ENCODE assay signal across 10 cellular contexts in genomic region chr20:8082025-8082424, GRCh38. TPM values are rescaled to one million over a fixed set of nuclear protein-coding genes. Genes with fewer than 3 reads are reported as not detected.
A peak's percentile ranks its signal among the peaks of the same experiment; 100 is the strongest.
DNase-seq lines count a peak whose midpoint lies in the region; ATAC-seq and TF ChIP-seq lines count a peak whose summit lies in the region.
"Had no signal": no experiment of that assay in that cellular context is flagged by ENCODE, and none has a peak within 500 bp of the region (broad histone marks: within the 10 kb centered on the region; RNA-seq: fewer than 3 reads in every experiment).

No MANE protein-coding gene starts in this region.

- no peaks in the 10 kb centered on the region for H3F3A ChIP-seq in MM.1S (ENCODE audit: insufficient read depth, low read length)

- H2AFZ ChIP-seq in MM.1S (ENCODE audit: low read length) = no peak overlapping the region

- H3K36me3 Mint-ChIP-seq in endodermal cell (ENCODE audit: low read depth) (no peaks in the 10 kb centered on the region), progenitor cell of endocrine pancreas (ENCODE audit: insufficient read depth) (no peaks in the 10 kb centered on the region)

- H3K9ac ChIP-seq in MM.1S (ENCODE audit: low read length) (no peak overlapping the region), endodermal cell (ENCODE audit: extremely low read depth, low read length, poor library complexity, severe bottlenecking) (no peak overlapping the region)

- DNase-seq in GM06990 (ENCODE audit: extremely low read depth, insufficient read length) (no peak), MM.1S (no peak), endodermal cell (peak; percentile 66), progenitor cell of endocrine pancreas (ENCODE audit: low spot score, unreplicated experiment) (no peak)
- DNase-seq: stimulated activated CD4-positive, alpha-beta T cell treated with anti-CD3 and anti-CD28 coated beads, Interleukin-15, amount 100 ng/mL, for 24 hours had no signal

- H3K27me3 Mint-ChIP-seq in endodermal cell (ENCODE audit: insufficient read depth) (peaks cover 2% of the 10 kb centered on the region), progenitor cell of endocrine pancreas (no peaks in the 10 kb centered on the region)

- ATAC-seq in GM21390 (IDR thresholded peaks at IDR 0.05; ENCODE audit: unreplicated experiment) = no peak
- ATAC-seq in GM18858 (IDR thresholded peaks at IDR 0.05; ENCODE audit: unreplicated experiment) = no peak
- ATAC-seq in GM21529 (IDR thresholded peaks at IDR 0.05; ENCODE audit: unreplicated experiment) = no peak

- no peaks in the 10 kb centered on the region for H3K4me1 ChIP-seq in MM.1S (ENCODE audit: low read length)
- H3K4me1 ChIP-seq in endodermal cell (ENCODE audit: control insufficient read depth, insufficient read depth, low read length) = no peaks in the 10 kb centered on the region

- H3K9me3 Mint-ChIP-seq in endodermal cell (no peaks in the 10 kb centered on the region), progenitor cell of endocrine pancreas (ENCODE audit: low read depth) (no peaks in the 10 kb centered on the region)
- H3K9me3 Mint-ChIP-seq: activated T-helper 2 cell treated with anti-CD3 and anti-CD28 coated beads, Interferon-gamma antibody, Interleukin-2, Interleukin-4, amounts not matched to agents 10 μg/mL and 5 μg/mL and 100 μg/mL, durations not matched to agents 14 hours and 24 hours and 36 hours; T-helper 2 cell treated with Interferon-gamma antibody and Interleukin-4, amounts not matched to agents 5 μg/mL and 100 μg/mL, for 36 hours had no signal

- no peaks in the 10 kb centered on the region for H3K79me2 ChIP-seq in MM.1S (ENCODE audit: low read length)

- peaks cover 7% of the 10 kb centered on the region for H3K4me1 Mint-ChIP-seq in endodermal cell
- peaks cover 2% of the 10 kb centered on the region for H3K4me1 Mint-ChIP-seq in progenitor cell of endocrine pancreas (ENCODE audit: low read depth)

- H3K27ac Mint-ChIP-seq in endodermal cell (no peak overlapping the region), progenitor cell of endocrine pancreas (no peak overlapping the region)
- H3K27ac Mint-ChIP-seq: activated T-helper 2 cell treated with anti-CD3 and anti-CD28 coated beads, Interferon-gamma antibody, Interleukin-2, Interleukin-4, amounts not matched to agents 10 μg/mL and 5 μg/mL and 100 μg/mL, durations not matched to agents 14 hours and 24 hours and 36 hours; T-helper 2 cell treated with Interferon-gamma antibody and Interleukin-4, amounts not matched to agents 5 μg/mL and 100 μg/mL, for 36 hours had no signal

- H4K20me1 ChIP-seq in MM.1S (ENCODE audit: insufficient read depth, low read length) = no peaks in the 10 kb centered on the region

- H3K9me3 ChIP-seq in MM.1S (replicated peaks; ENCODE audit: insufficient read depth, low read length) (no peaks in the 10 kb centered on the region), endodermal cell (ENCODE audit: control insufficient read depth, low read length) (no peaks in the 10 kb centered on the region)

- no peak overlapping the region for H3K4me3 ChIP-seq in GM06990 (replicated peaks; ENCODE audit: low read depth, low read length)
- no peak overlapping the region for H3K4me3 ChIP-seq in MM.1S (ENCODE audit: low read length)
- H3K4me3 ChIP-seq in endodermal cell (ENCODE audit: low read length) = no peak overlapping the region

- H3K4me3 Mint-ChIP-seq in endodermal cell = no peak overlapping the region
- H3K4me3 Mint-ChIP-seq in progenitor cell of endocrine pancreas (ENCODE audit: low read depth) = no peak overlapping the region
- H3K4me3 Mint-ChIP-seq: T-helper 2 cell treated with Interferon-gamma antibody and Interleukin-4, amounts not matched to agents 5 μg/mL and 100 μg/mL, for 36 hours had no signal

- no peak overlapping the region for H3K4me2 ChIP-seq in MM.1S (ENCODE audit: low read depth, low read length)

- H3K36me3 ChIP-seq in GM06990 (ENCODE audit: control insufficient read depth, insufficient read depth, low read length) (no peaks in the 10 kb centered on the region), MM.1S (replicated peaks; ENCODE audit: insufficient read depth, low read length) (no peaks in the 10 kb centered on the region), endodermal cell (ENCODE audit: control insufficient read depth, insufficient read depth, low read length) (no peaks in the 10 kb centered on the region)

- H3K9me2 ChIP-seq in MM.1S (replicated peaks; ENCODE audit: insufficient read depth, low read length) = no peaks in the 10 kb centered on the region

- peak; percentile 34 for TF ChIP-seq CTCF in GM06990 (IDR thresholded peaks at IDR 0.05; ENCODE audit: insufficient read depth, low read length, poor library complexity, severe bottlenecking)
- peak; percentile 26 for TF ChIP-seq CTCF in MM.1S (IDR thresholded peaks at IDR 0.05; ENCODE audit: low read length)
- TF ChIP-seq CTCF in endodermal cell (conservative IDR thresholded peaks at IDR 0.05) = peak; percentile 77
- TF ChIP-seq CTCF in progenitor cell of endocrine pancreas (IDR thresholded peaks at IDR 0.05; ENCODE audit: unreplicated experiment) = peak; percentile 47

- H3K27ac ChIP-seq in MM.1S (ENCODE audit: low read length) = no peak overlapping the region
- H3K27ac ChIP-seq in endodermal cell (ENCODE audit: low read depth, low read length) = no peak overlapping the region

- no peaks in the 10 kb centered on the region for H3K27me3 ChIP-seq in GM06990 (replicated peaks; ENCODE audit: control insufficient read depth, insufficient read depth, low read length)
- H3K27me3 ChIP-seq in MM.1S (replicated peaks; ENCODE audit: insufficient read depth, low read length) = no peaks in the 10 kb centered on the region
- H3K27me3 ChIP-seq in endodermal cell (ENCODE audit: control insufficient read depth, insufficient read depth, low read length, poor library complexity, severe bottlenecking) = no peaks in the 10 kb centered on the region

RNA-seq across cellular contexts. Expression of gene PLCB1, which starts 50.0 kb away (rescaled TPM):
- total RNA-seq in endodermal cell (10 to 100 TPM; 15.3 to 16.5 TPM), progenitor cell of endocrine pancreas (16.2 and 18.0 TPM in 2 replicates)
- polyA plus RNA-seq in endodermal cell (2013, experiment 1 of 2) = 13.1 TPM
- 12.5 TPM for polyA plus RNA-seq in endodermal cell (2013, experiment 2 of 2)

Comparison
In these comparisons a context has a peak if more than half of its experiments do, and no peak if none do; other contexts are left out.
1. CTCF ChIP-seq: peak in every context shown above with its lines; median percentile 77 in endodermal cell; 47 in progenitor cell of endocrine pancreas; 34 in GM06990; 26 in MM.1S.